ENCODE assay signal across 20 cellular contexts in the genomic region with DNA sequence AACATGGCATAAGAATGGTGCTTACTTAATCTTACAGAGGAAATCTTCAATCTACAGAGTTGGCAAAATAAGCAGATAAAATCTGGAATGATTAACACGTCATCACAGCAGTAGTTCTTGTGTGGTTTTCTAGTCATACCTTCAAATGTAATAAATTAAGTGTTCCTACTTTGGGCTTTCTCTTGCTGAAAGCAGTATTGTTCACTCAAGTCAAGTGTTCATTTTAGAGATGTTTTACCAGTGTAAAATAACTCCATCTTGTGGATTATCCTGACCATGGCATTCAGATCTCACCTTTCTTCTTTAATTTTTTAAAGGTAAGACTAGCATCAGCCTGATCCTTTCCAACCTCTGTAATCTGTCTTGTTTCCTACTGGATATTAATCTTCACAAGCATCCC.
DNase-seq lines count a peak whose midpoint lies in the region; ATAC-seq and TF ChIP-seq lines count a peak whose summit lies in the region.
"Had no signal": no experiment of that assay in that cellular context is flagged by ENCODE, and none has a peak within 500 bp of the region (broad histone marks: within the 10 kb centered on the region; RNA-seq: fewer than 3 reads in every experiment).

No MANE protein-coding gene starts in this region.

- no peaks in the 10 kb centered on the region for H3K36me3 Mint-ChIP-seq in stimulated activated memory B cell treated with anti-CD40 and anti-IgM and Interleukin-4, amounts not matched to agents 10 μg/mL and 1 μg/mL and 100 μg/mL, for 72 hours

- dilution Hi-C loops in IMR-90 (cut with HindIII; ENCODE audit: low sequenced_read_pairs, unreplicated experiment): no loop called here

- no CpG with 5 or more reads among the region's 1 CpG for WGBS in IMR-90 (ENCODE audit: extremely low coverage in 2 of 2, insufficient read length in 1 of 2), 2 experiments
- whole genome bisulfite sequencing in hepatocyte (ENCODE audit: low lambda C conversion rate, missing lambda C conversion rate): 81% methylated on average over 1 of the region's 1 CpG

- H3K4me3 ChIP-seq in IMR-90 (ENCODE audit: insufficient read depth, low read depth, low read length): no peak overlapping the region
- H3K4me3 ChIP-seq in hepatocyte: no peak overlapping the region
- H3K4me3 ChIP-seq: mucosa of descending colon, stomach, vagina had no signal

- H3K4ac ChIP-seq in IMR-90 (ENCODE audit: low read depth, low read length): no peak overlapping the region

- H2AK5ac ChIP-seq in IMR-90 (ENCODE audit: low read depth, low read length): no peak overlapping the region

- H2BK15ac ChIP-seq in IMR-90 (ENCODE audit: low read depth, low read length): no peak overlapping the region

- peaks cover 11% of the 10 kb centered on the region for H3K9me3 Mint-ChIP-seq in stimulated activated memory B cell treated with anti-CD40 and anti-IgM and Interleukin-4, amounts not matched to agents 10 μg/mL and 1 μg/mL and 100 μg/mL, for 72 hours

- no peak overlapping the region for H3K27ac Mint-ChIP-seq in stimulated activated memory B cell treated with anti-CD40 and anti-IgM and Interleukin-4, amounts not matched to agents 10 μg/mL and 1 μg/mL and 100 μg/mL, for 72 hours
- H3K27ac Mint-ChIP-seq: activated CD4-positive, alpha-beta T cell treated with anti-CD3 and anti-CD28 coated beads for 36 hours; T-helper 17 cell had no signal

- TF ChIP-seq RAD21 in IMR-90 (IDR thresholded peaks at IDR 0.05; ENCODE audit: low read length): no peak

- BruUV-seq in IMR-90 (replicated peaks; lab: Mats Ljungman, UMichigan): no TSS peak

- no peaks in the 10 kb centered on the region for H3K9me1 ChIP-seq in IMR-90 (ENCODE audit: insufficient read depth, low read length)

- no peaks in the 10 kb centered on the region for H3K27me3 Mint-ChIP-seq in stimulated activated memory B cell treated with anti-CD40 and anti-IgM and Interleukin-4, amounts not matched to agents 10 μg/mL and 1 μg/mL and 100 μg/mL, for 72 hours
- H3K27me3 Mint-ChIP-seq: T-helper 17 cell had no signal

- H3K9me2 ChIP-seq in hepatocyte (replicated peaks; ENCODE audit: insufficient read depth): no peaks in the 10 kb centered on the region

- no peak overlapping the region for H3K4me2 ChIP-seq in IMR-90 (ENCODE audit: low read depth, low read length)
- H3K4me2 ChIP-seq in hepatocyte: no peak overlapping the region

- no peaks in the 10 kb centered on the region for H3K4me1 ChIP-seq in IMR-90 (ENCODE audit: control insufficient read depth, insufficient read depth, low read length)
- H3K4me1 ChIP-seq in hepatocyte (ENCODE audit: insufficient read depth): no peaks in the 10 kb centered on the region
- H3K4me1 ChIP-seq: stomach, vagina had no signal

- intact Hi-C loops in IMR-90 (cut with micrococcal nuclease): no loop called here

- no peaks in the 10 kb centered on the region for H3K79me2 ChIP-seq in hepatocyte

- no peak for DNase-seq in IMR-90
- DNase-seq in amniotic epithelial cell (ENCODE audit: low read depth): peak; percentile 70
- no peak for DNase-seq in hepatocyte (ENCODE audit: low spot score)
- no peak for DNase-seq in DMS 273 (lab: John Stamatoyannopoulos, UW; ENCODE audit: unreplicated experiment)
- no peak for DNase-seq in NCI-H82 (lab: John Stamatoyannopoulos, UW)
- DNase-seq: activated CD4-positive, alpha-beta T cell treated with anti-CD3 and anti-CD28 coated beads for 36 hours; activated naive CD4-positive, alpha-beta T cell treated with anti-CD3 and anti-CD28 coated beads, Interleukin-2, amount 50 U/mL, for 16 hours; caudate nucleus; head of caudate nucleus; mucosa of descending colon; NCI-H2081; NCI-H69; posterior cingulate gyrus; RPMI8226; stomach; T-helper 17 cell had no signal

- H3K27me3 ChIP-seq in IMR-90 (ENCODE audit: control insufficient read depth, insufficient read depth, low read length): no peaks in the 10 kb centered on the region
- H3K27me3 ChIP-seq in hepatocyte: no peaks in the 10 kb centered on the region
- H3K27me3 ChIP-seq: stomach, vagina had no signal

- no peak overlapping the region for H3K4me3 Mint-ChIP-seq in stimulated activated memory B cell treated with anti-CD40 and anti-IgM and Interleukin-4, amounts not matched to agents 10 μg/mL and 1 μg/mL and 100 μg/mL, for 72 hours
- H3K4me3 Mint-ChIP-seq: activated CD4-positive, alpha-beta T cell treated with anti-CD3 and anti-CD28 coated beads for 36 hours; T-helper 17 cell had no signal

- H4K5ac ChIP-seq in IMR-90 (ENCODE audit: low read depth, low read length): no peak overlapping the region

- no peak overlapping the region for H3K18ac ChIP-seq in IMR-90 (ENCODE audit: low read depth, low read length)

- no peak overlapping the region for H2BK20ac ChIP-seq in IMR-90 (ENCODE audit: low read depth, low read length)

- H2AFZ ChIP-seq in IMR-90 (replicated peaks; ENCODE audit: low read length, poor library complexity) (no peak overlapping the region), hepatocyte (no peak overlapping the region)

- no peak for ATAC-seq in IMR-90 (ENCODE audit: low read depth)
- no peak for ATAC-seq in GM18870 (IDR thresholded peaks at IDR 0.05; ENCODE audit: unreplicated experiment)
- ATAC-seq in stimulated activated memory B cell treated with anti-CD40 and anti-IgM and Interleukin-4, amounts not matched to agents 10 μg/mL and 1 μg/mL and 100 μg/mL, for 72 hours: no peak
- ATAC-seq: activated CD4-positive, alpha-beta T cell treated with anti-CD3 and anti-CD28 coated beads for 36 hours; mucosa of descending colon; T-helper 17 cell had no signal

- H3K14ac ChIP-seq in IMR-90 (replicated peaks; ENCODE audit: low read depth, low read length): no peak overlapping the region

- in situ Hi-C loops in IMR-90 (cut with MboI; ENCODE audit: low sequenced_read_pairs): no loop called here

- no peaks in the 10 kb centered on the region for H3K79me1 ChIP-seq in IMR-90 (ENCODE audit: low read depth in 1 of 2, low read length in 2 of 2)

- peak; percentile 40 for TF ChIP-seq CTCF in C4-2B (conservative IDR thresholded peaks at IDR 0.05)
- TF ChIP-seq CTCF in IMR-90 (conservative IDR thresholded peaks at IDR 0.05; ENCODE audit: low read depth, low read length): 0 out of 2 replicates have a peak, but pooled peaks have one; percentile 11
- peak; percentile 19 for TF ChIP-seq CTCF in hepatocyte (IDR thresholded peaks at IDR 0.05; ENCODE audit: poor library complexity)

- no peak overlapping the region for H2BK120ac ChIP-seq in IMR-90 (ENCODE audit: low read depth, low read length)

- no peak overlapping the region for H4K8ac ChIP-seq in IMR-90 (ENCODE audit: low read depth in 2 of 2, low read length in 2 of 2)

- H4K20me1 ChIP-seq in IMR-90 (ENCODE audit: insufficient read depth, low read length): no peaks in the 10 kb centered on the region
- no peaks in the 10 kb centered on the region for H4K20me1 ChIP-seq in hepatocyte (ENCODE audit: insufficient read depth, poor library complexity, severe bottlenecking)

- no peaks in the 10 kb centered on the region for H3K4me1 Mint-ChIP-seq in stimulated activated memory B cell treated with anti-CD40 and anti-IgM and Interleukin-4, amounts not matched to agents 10 μg/mL and 1 μg/mL and 100 μg/mL, for 72 hours
- H3K4me1 Mint-ChIP-seq: activated CD4-positive, alpha-beta T cell treated with anti-CD3 and anti-CD28 coated beads for 36 hours; T-helper 17 cell had no signal

- TF ChIP-seq POLR2A in IMR-90 (IDR thresholded peaks at IDR 0.05; ENCODE audit: low read depth, low read length): no peak

- CTCF ChIA-PET in IMR-90 (lab: Yijun Ruan, JAX): interaction anchor here (1.0 kb wide), 1 partner anchor 200 kb away, joined by 3 read pairs; no protein-coding TSS in a partner anchor

- no peak overlapping the region for H3K23ac ChIP-seq in IMR-90 (ENCODE audit: low read depth, low read length)

- H4K91ac ChIP-seq in IMR-90 (ENCODE audit: insufficient read depth, low read depth, low read length): no peak overlapping the region

- H2BK5ac ChIP-seq in IMR-90 (ENCODE audit: low read depth, low read length, poor library complexity, severe bottlenecking): no peak overlapping the region

- no peak overlapping the region for H2AK9ac ChIP-seq in IMR-90 (replicated peaks; ENCODE audit: low read depth, low read length, poor library complexity)

- no peaks in the 10 kb centered on the region for H3K9me3 ChIP-seq in IMR-90 (ENCODE audit: control insufficient read depth, insufficient read depth, low read length)
- no peaks in the 10 kb centered on the region for H3K9me3 ChIP-seq in hepatocyte (ENCODE audit: low read depth)
- H3K9me3 ChIP-seq: mucosa of descending colon, vagina had no signal

- no peak overlapping the region for H3K9ac ChIP-seq in IMR-90 (ENCODE audit: low read depth, low read length)

- POLR2A ChIA-PET in IMR-90 (lab: Charles Lee; ENCODE audit: unreplicated experiment): no interaction called here

- H3K36me3 ChIP-seq in IMR-90 (ENCODE audit: control insufficient read depth, insufficient read depth, low read length) (no peaks in the 10 kb centered on the region), hepatocyte (replicated peaks; ENCODE audit: insufficient read depth, low read depth) (no peaks in the 10 kb centered on the region)
- H3K36me3 ChIP-seq: stomach, vagina had no signal

- H3K27ac ChIP-seq in C4-2B (no peak overlapping the region), IMR-90 (ENCODE audit: insufficient read depth, low read length) (no peak overlapping the region), hepatocyte (no peak overlapping the region)
- H3K27ac ChIP-seq: stomach, vagina had no signal

- H3K56ac ChIP-seq in IMR-90 (ENCODE audit: extremely low read depth, insufficient read depth, low read length): no peak overlapping the region

TF ChIP-seq in IMR-90, 13 proteins besides CTCF, POLR2A, EP300 and RAD21:
- TF ChIP-seq SMC3 (IDR thresholded peaks at IDR 0.05; ENCODE audit: low read depth, low read length): no peak
- no peak for TF ChIP-seq FOS (IDR thresholded peaks at IDR 0.05; ENCODE audit: low read depth, low read length)
- no peak for TF ChIP-seq CHD1 (IDR thresholded peaks at IDR 0.05; ENCODE audit: low read depth, low read length)
- no peak for TF ChIP-seq NFE2L2 (IDR thresholded peaks at IDR 0.05; ENCODE audit: low read depth, low read length)
- no peak for TF ChIP-seq MXI1 (IDR thresholded peaks at IDR 0.05; ENCODE audit: borderline replicate concordance, low read depth, low read length)
- no peak for TF ChIP-seq CEBPB (IDR thresholded peaks at IDR 0.05; ENCODE audit: low read depth, low read length)
